36 cellular contexts compared by ENCODE assay signal in the genomic region with DNA sequence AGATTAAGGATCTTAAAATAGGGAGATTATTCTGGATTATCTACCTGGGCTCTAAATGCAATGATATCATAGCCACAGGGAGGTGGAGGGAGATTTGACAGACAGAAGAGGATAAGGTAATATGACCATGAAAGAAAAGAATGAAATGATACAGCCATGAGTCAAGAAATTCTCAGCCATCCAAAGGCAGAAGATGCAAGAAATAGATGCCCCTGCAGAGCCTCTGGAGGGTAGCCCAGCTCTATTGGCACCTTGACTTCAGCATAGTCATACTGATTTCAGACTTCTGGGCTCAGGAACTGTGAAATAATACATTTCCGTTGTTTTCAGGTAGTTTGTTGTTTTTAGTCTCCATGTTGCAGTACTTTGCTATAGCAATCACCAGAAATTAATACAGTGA. TPM values are rescaled to one million over a fixed set of nuclear protein-coding genes. Genes with fewer than 3 reads are reported as not detected.
"Had no signal": no experiment of that assay in that cellular context is flagged by ENCODE, and none has a peak within 500 bp of the region (broad histone marks: within the 10 kb centered on the region; RNA-seq: fewer than 3 reads in every experiment).

No MANE protein-coding gene starts in this region.

- H3K9me3 ChIP-seq: ascending aorta, colonic mucosa had no signal

- ATAC-seq: activated CD8-positive, alpha-beta memory T cell treated with anti-CD3 and anti-CD28 coated beads, Interleukin-2, amount 10 ng/mL, durations not matched to agents 7 days and 5 days; activated CD8-positive, alpha-beta T cell treated with anti-CD3 and anti-CD28 coated beads for 36 hours; activated naive CD8-positive, alpha-beta T cell treated with anti-CD3 and anti-CD28 coated beads, Interleukin-2, amount 50 U/mL, for 24 hours had no signal

- H3K4me3 Mint-ChIP-seq: activated B cell treated with CpG ODN at 0.5 μM for 24 hours; activated CD4-positive, alpha-beta memory T cell treated with anti-CD3 and anti-CD28 coated beads for 36 hours; activated CD8-positive, alpha-beta memory T cell treated with anti-CD3 and anti-CD28 coated beads, Interleukin-2, amount 10 ng/mL, durations not matched to agents 7 days and 5 days; activated CD8-positive, alpha-beta T cell treated with anti-CD3 and anti-CD28 coated beads for 36 hours; activated naive CD4-positive, alpha-beta T cell treated with anti-CD3 and anti-CD28 coated beads, Interleukin-2, amount 10 ng/mL, durations not matched to agents 7 days and 5 days; activated naive CD4-positive, alpha-beta T cell treated with anti-CD3 and anti-CD28 coated beads, Interleukin-2, amount 50 U/mL, for 24 hours; activated naive CD8-positive, alpha-beta T cell; activated naive CD8-positive, alpha-beta T cell treated with anti-CD3 and anti-CD28 coated beads, Interleukin-2, amount 10 ng/mL, durations not matched to agents 7 days and 5 days; activated naive CD8-positive, alpha-beta T cell treated with anti-CD3 and anti-CD28 coated beads, Interleukin-2, amount 50 U/mL, for 24 hours; activated T-cell treated with anti-CD3 and anti-CD28 coated beads, Interleukin-2, amount 50 U/mL, for 24 hours; brain; central memory CD8-positive, alpha-beta T cell; T-helper 2 cell treated with Interferon-gamma antibody and Interleukin-4, amounts not matched to agents 5 μg/mL and 100 μg/mL, for 36 hours had no signal

- H3K4me1 Mint-ChIP-seq: brain had no signal

- H3K27me3 ChIP-seq: ascending aorta, cardiac muscle cell, colonic mucosa had no signal

- H3K36me3 ChIP-seq: ascending aorta, cardiac muscle cell, colonic mucosa had no signal

- H3K4me1 ChIP-seq: ascending aorta, colonic mucosa had no signal

- H3K9me3 Mint-ChIP-seq: activated B cell treated with CpG ODN at 0.5 μM for 24 hours; activated naive CD4-positive, alpha-beta T cell treated with anti-CD3 and anti-CD28 coated beads, Interleukin-2, amount 50 U/mL, for 24 hours; activated naive CD8-positive, alpha-beta T cell treated with anti-CD3 and anti-CD28 coated beads, Interleukin-2, amount 50 U/mL, for 24 hours; activated T-cell treated with anti-CD3 and anti-CD28 coated beads, Interleukin-2, amount 50 U/mL, for 24 hours; central memory CD8-positive, alpha-beta T cell had no signal

- H3K36me3 Mint-ChIP-seq: activated CD4-positive, alpha-beta memory T cell treated with anti-CD3 and anti-CD28 coated beads for 36 hours; brain had no signal

- DNase-seq: activated B cell treated with CpG ODN at 0.5 μM for 24 hours; activated CD4-positive, alpha-beta memory T cell treated with anti-CD3 and anti-CD28 coated beads for 36 hours; activated CD4-positive, alpha-beta T cell treated with anti-CD3 and anti-CD28 coated beads for 48 hours; activated CD4-positive, alpha-beta T cell treated with anti-CD3 and anti-CD28 coated beads, Interleukin-2, amount 50 U/mL, for 1 hour; activated CD4-positive, alpha-beta T cell treated with anti-CD3 and anti-CD28 coated beads, Interleukin-2, amount 50 U/mL, for 4 hours; activated CD4-positive, CD25-positive, alpha-beta regulatory T cell treated with anti-CD3 and anti-CD28 coated beads, Interleukin-2, amount 50 U/mL, for 72 hours; activated CD8-positive, alpha-beta memory T cell treated with anti-CD3 and anti-CD28 coated beads for 24 hours; activated CD8-positive, alpha-beta memory T cell treated with anti-CD3 and anti-CD28 coated beads, Interleukin-2, amount 10 ng/mL, durations not matched to agents 7 days and 5 days; activated CD8-positive, alpha-beta memory T cell treated with anti-CD3 and anti-CD28 coated beads, Interleukin-2, amount 50 U/mL, for 48 hours; activated CD8-positive, alpha-beta T cell treated with anti-CD3 and anti-CD28 coated beads for 36 hours; activated effector memory CD4-positive, alpha-beta T cell treated with Interleukin-2 at 50 U/mL for 16 hours; activated gamma-delta T cell; activated naive CD4-positive, alpha-beta T cell treated with anti-CD3 and anti-CD28 coated beads, Interleukin-2, amount 10 ng/mL, durations not matched to agents 7 days and 5 days; activated naive CD4-positive, alpha-beta T cell treated with Interleukin-2 at 50 U/mL for 16 hours; activated naive CD8-positive, alpha-beta T cell treated with anti-CD3 and anti-CD28 coated beads, Interleukin-2, amount 10 ng/mL, durations not matched to agents 7 days and 5 days; activated naive CD8-positive, alpha-beta T cell treated with anti-CD3 and anti-CD28 coated beads, Interleukin-2, amount 50 U/mL, for 24 hours; activated T-cell treated with anti-CD3 and anti-CD28 coated beads, Interleukin-2, amount 50 U/mL, for 24 hours; activated T-cell treated with anti-CD3 and anti-CD28 coated beads, Interleukin-2, amount 50 U/mL, for 48 hours; amygdala; anterior cingulate cortex; caudate nucleus; cerebellar nuclear complex; colonic mucosa; T-helper 2 cell; T-helper 9 cell had no signal

- H3K27me3 Mint-ChIP-seq: activated naive CD4-positive, alpha-beta T cell treated with anti-CD3 and anti-CD28 coated beads, Interleukin-2, amount 50 U/mL, for 24 hours; activated naive CD8-positive, alpha-beta T cell treated with anti-CD3 and anti-CD28 coated beads, Interleukin-2, amount 10 ng/mL, durations not matched to agents 7 days and 5 days had no signal

- H3K27ac ChIP-seq: ascending aorta, cardiac muscle cell, colonic mucosa, VCaP had no signal

- H3K27ac Mint-ChIP-seq: activated B cell treated with CpG ODN at 0.5 μM for 24 hours; activated CD4-positive, alpha-beta memory T cell treated with anti-CD3 and anti-CD28 coated beads for 36 hours; activated CD8-positive, alpha-beta memory T cell treated with anti-CD3 and anti-CD28 coated beads, Interleukin-2, amount 10 ng/mL, durations not matched to agents 7 days and 5 days; activated CD8-positive, alpha-beta T cell treated with anti-CD3 and anti-CD28 coated beads for 36 hours; activated naive CD4-positive, alpha-beta T cell treated with anti-CD3 and anti-CD28 coated beads, Interleukin-2, amount 10 ng/mL, durations not matched to agents 7 days and 5 days; activated naive CD4-positive, alpha-beta T cell treated with anti-CD3 and anti-CD28 coated beads, Interleukin-2, amount 50 U/mL, for 24 hours; activated naive CD8-positive, alpha-beta T cell; activated naive CD8-positive, alpha-beta T cell treated with anti-CD3 and anti-CD28 coated beads, Interleukin-2, amount 10 ng/mL, durations not matched to agents 7 days and 5 days; activated naive CD8-positive, alpha-beta T cell treated with anti-CD3 and anti-CD28 coated beads, Interleukin-2, amount 50 U/mL, for 24 hours; activated T-cell treated with anti-CD3 and anti-CD28 coated beads, Interleukin-2, amount 50 U/mL, for 24 hours; activated T-helper 2 cell treated with anti-CD3 and anti-CD28 coated beads, Interferon-gamma antibody, Interleukin-2, Interleukin-4, amounts not matched to agents 10 μg/mL and 5 μg/mL and 100 μg/mL, durations not matched to agents 14 hours and 24 hours and 36 hours; brain; T-helper 2 cell treated with Interferon-gamma antibody and Interleukin-4, amounts not matched to agents 5 μg/mL and 100 μg/mL, for 36 hours had no signal

- H3K4me3 ChIP-seq: ascending aorta, cardiac muscle cell, colonic mucosa had no signal

RNA-seq across cellular contexts. Expression of a gene that starts 31.9 kb away (rescaled TPM):
- total RNA-seq: activated B cell treated with CpG ODN at 0.5 μM for 24 hours, ascending aorta, bronchial epithelial cell, cardiac muscle cell, chondrocyte, colonic mucosa had no signal
